Comparison of ENCODE assay signal across 8 cellular contexts in genomic region chr14:32702571-32702970, GRCh38.
DNase-seq lines count a peak whose midpoint lies in the region; ATAC-seq, FAIRE-seq and TF ChIP-seq lines count a peak whose summit lies in the region.

No MANE protein-coding gene starts in this region.

- no peak overlapping the region for H3K27ac ChIP-seq in IMR-90 (ENCODE audit: insufficient read depth, low read length)
- no peak overlapping the region for H3K27ac ChIP-seq in effector memory CD4-positive, alpha-beta T cell (ENCODE audit: insufficient read depth, low read length, poor library complexity, severe bottlenecking)
- H3K27ac ChIP-seq in aorta (ENCODE audit: low read depth in 1 of 2, low read length in 2 of 2), result peak overlapping the region; percentile 46 to 87

- H3K79me1 ChIP-seq in IMR-90 (ENCODE audit: low read depth in 1 of 2, low read length in 2 of 2), result no peaks in the 10 kb centered on the region

- H3K4me2 ChIP-seq in IMR-90 (ENCODE audit: low read depth, low read length), result no peak overlapping the region

- H3K4me1 ChIP-seq in IMR-90 (ENCODE audit: control insufficient read depth, insufficient read depth, low read length) (no peaks in the 10 kb centered on the region), aorta (ENCODE audit: control insufficient read depth in 1 of 2, insufficient read depth in 2 of 2, low read length in 2 of 2) (peaks cover 3 to 11% of the 10 kb centered on the region in 2 donors)
- no peaks in the 10 kb centered on the region for H3K4me1 ChIP-seq in effector memory CD4-positive, alpha-beta T cell (ENCODE audit: control insufficient read depth, insufficient read depth, low read length, poor library complexity, severe bottlenecking)

- no peak overlapping the region for H3K56ac ChIP-seq in IMR-90 (ENCODE audit: extremely low read depth, insufficient read depth, low read length)

- no TSS peak for BruUV-seq in IMR-90 (replicated peaks; lab: Mats Ljungman, UMichigan)

- no peak overlapping the region for H2AK9ac ChIP-seq in IMR-90 (replicated peaks; ENCODE audit: low read depth, low read length, poor library complexity)

- H3K27me3 Mint-ChIP-seq in naive B cell, result peaks cover 0 to 5% (median 0%) of the 10 kb centered on the region in 3 donors

- TF ChIP-seq POLR2A in IMR-90 (IDR thresholded peaks at IDR 0.05; ENCODE audit: low read depth, low read length), result no peak

- no peak overlapping the region for H2BK5ac ChIP-seq in IMR-90 (ENCODE audit: low read depth, low read length, poor library complexity, severe bottlenecking)

- no peak overlapping the region for H2BK15ac ChIP-seq in IMR-90 (ENCODE audit: low read depth, low read length)

- H3K9me3 ChIP-seq in IMR-90 (ENCODE audit: control insufficient read depth, insufficient read depth, low read length) (no peaks in the 10 kb centered on the region), aorta (ENCODE audit: control insufficient read depth, low read length) (no peaks in the 10 kb centered on the region)
- H3K9me3 ChIP-seq in effector memory CD4-positive, alpha-beta T cell (ENCODE audit: control insufficient read depth, low read length), result no peaks in the 10 kb centered on the region

- dilution Hi-C loops in IMR-90 (cut with HindIII; ENCODE audit: low sequenced_read_pairs, unreplicated experiment), result no loop called here

- no peak for ATAC-seq in IMR-90 (ENCODE audit: low read depth)
- ATAC-seq in naive B cell (ENCODE audit: low read depth in 2 of 2), result peak; percentile 52 to 87
- ATAC-seq in aorta (ENCODE audit: low FRiP score), result peak; percentile 90

- H3K9me3 Mint-ChIP-seq in naive B cell, result peaks cover 0 to 3% (median 0%) of the 10 kb centered on the region in 7 donors

- H4K8ac ChIP-seq in IMR-90 (ENCODE audit: low read depth in 2 of 2, low read length in 2 of 2), result no peak overlapping the region

- 0 out of 2 replicates have a peak overlapping the region, but pooled peaks have one; percentile 45 for H2BK20ac ChIP-seq in IMR-90 (ENCODE audit: low read depth, low read length)

- H3K9ac ChIP-seq in IMR-90 (ENCODE audit: low read depth, low read length), result no peak overlapping the region

- H4K5ac ChIP-seq in IMR-90 (ENCODE audit: low read depth, low read length), result no peak overlapping the region

- H4K91ac ChIP-seq in IMR-90 (ENCODE audit: insufficient read depth, low read depth, low read length), result no peak overlapping the region

- no peaks in the 10 kb centered on the region for H3K36me3 Mint-ChIP-seq in naive B cell

- no peak overlapping the region for H3K18ac ChIP-seq in IMR-90 (ENCODE audit: low read depth, low read length)

- no peaks in the 10 kb centered on the region for H3K36me3 ChIP-seq in IMR-90 (ENCODE audit: control insufficient read depth, insufficient read depth, low read length)
- no peaks in the 10 kb centered on the region for H3K36me3 ChIP-seq in effector memory CD4-positive, alpha-beta T cell (ENCODE audit: control insufficient read depth, insufficient read depth, low read length)
- H3K36me3 ChIP-seq in aorta (ENCODE audit: control insufficient read depth in 1 of 2, insufficient read depth in 2 of 2, low read length in 1 of 2), result peaks cover 0 to 3% of the 10 kb centered on the region in 2 donors

- intact Hi-C loops in IMR-90 (cut with micrococcal nuclease) (no loop called here), aorta (cut with DNase I) (loop anchor here in 1 of 2 donors (5.0 kb wide), 1 partner anchor 95 kb away; no protein-coding TSS in a partner anchor)

- peaks cover 0 to 6% (median 0%) of the 10 kb centered on the region in 3 donors for H3K4me1 Mint-ChIP-seq in naive B cell

- H3K27ac Mint-ChIP-seq in naive B cell, result peak overlapping the region in 3 of 6 donors; percentile 43 to 88 (median 83)

- DNase-seq in GM20000 (ENCODE audit: low spot score) (peak; percentile 3), IMR-90 (no peak), naive B cell (peak; percentile 0), aorta (peak; percentile 75 to 83), NCI-H345 treated with DMSO at 0.1 percent for 48 hours (lab: John Stamatoyannopoulos, UW; ENCODE audit: unreplicated experiment) (no peak), cerebellum (ENCODE audit: low spot score) (no peak)
- DNase-seq in effector memory CD4-positive, alpha-beta T cell, result peak in 2 of 3 donors; percentile 0 to 4

- no peak for TF ChIP-seq RAD21 in IMR-90 (IDR thresholded peaks at IDR 0.05; ENCODE audit: low read length)

- TF ChIP-seq CTCF in GM20000 (IDR thresholded peaks at IDR 0.05; ENCODE audit: extremely low read depth, missing control alignments) (no peak), IMR-90 (conservative IDR thresholded peaks at IDR 0.05; ENCODE audit: low read depth, low read length) (no peak)

- H3K23ac ChIP-seq in IMR-90 (ENCODE audit: low read depth, low read length), result no peak overlapping the region; the same call in 1 of the 2 replicates

- in situ Hi-C loops in IMR-90 (cut with MboI; ENCODE audit: low sequenced_read_pairs), result no loop called here

- no peak overlapping the region; the same call in 1 of the 2 replicates for H3K14ac ChIP-seq in IMR-90 (replicated peaks; ENCODE audit: low read depth, low read length)

- peak; percentile 6 for FAIRE-seq in A204.1 (lab: Jason Lieb, UNC)

- no peak overlapping the region for H2AK5ac ChIP-seq in IMR-90 (ENCODE audit: low read depth, low read length)

- H2BK120ac ChIP-seq in IMR-90 (ENCODE audit: low read depth, low read length), result no peak overlapping the region

- H4K20me1 ChIP-seq in IMR-90 (ENCODE audit: insufficient read depth, low read length), result no peaks in the 10 kb centered on the region

- 39% methylated on average over 5 of the region's 8 CpGs; no CpG with 5 or more reads in 1 of the 2 experiments for WGBS in IMR-90 (ENCODE audit: extremely low coverage in 2 of 2, insufficient read length in 1 of 2), 2 experiments
- 0 to 4% methylated on average over 8 of the region's 8 CpGs for WGBS in aorta, 2 donors

- POLR2A ChIA-PET in IMR-90 (lab: Charles Lee; ENCODE audit: unreplicated experiment), result no interaction called here

- H3K27me3 ChIP-seq in IMR-90 (ENCODE audit: control insufficient read depth, insufficient read depth, low read length) (no peaks in the 10 kb centered on the region), aorta (ENCODE audit: control insufficient read depth in 1 of 2, insufficient read depth in 2 of 2, low read length in 1 of 2) (no peaks in the 10 kb centered on the region)
- H3K27me3 ChIP-seq in effector memory CD4-positive, alpha-beta T cell (replicated peaks; ENCODE audit: control insufficient read depth, insufficient read depth, low read length, poor library complexity, severe bottlenecking), result no peaks in the 10 kb centered on the region

- no peak overlapping the region for H3K4ac ChIP-seq in IMR-90 (ENCODE audit: low read depth, low read length)

- peak overlapping the region; percentile 71 for H2AFZ ChIP-seq in IMR-90 (replicated peaks; ENCODE audit: low read length, poor library complexity)

- CTCF ChIA-PET in IMR-90 (lab: Yijun Ruan, JAX), result no interaction called here

- H3K4me3 ChIP-seq in IMR-90 (ENCODE audit: insufficient read depth, low read depth, low read length), result no peak overlapping the region
- H3K4me3 ChIP-seq in effector memory CD4-positive, alpha-beta T cell (ENCODE audit: insufficient read depth, low read depth, low read length, poor library complexity, severe bottlenecking), result no peak overlapping the region
- no peak overlapping the region for H3K4me3 ChIP-seq in aorta (ENCODE audit: low read length in 2 of 2)

- H3K9me1 ChIP-seq in IMR-90 (ENCODE audit: insufficient read depth, low read length), result no peaks in the 10 kb centered on the region

- peak overlapping the region in 2 of 8 donors; percentile 1 to 65 for H3K4me3 Mint-ChIP-seq in naive B cell

TF ChIP-seq in IMR-90, 13 proteins besides CTCF, POLR2A, EP300 and RAD21:
- TF ChIP-seq MAZ (IDR thresholded peaks at IDR 0.05; ENCODE audit: borderline replicate concordance, low read depth, low read length) (no peak), CEBPB (IDR thresholded peaks at IDR 0.05; ENCODE audit: low read depth, low read length) (no peak), RFX5 (IDR thresholded peaks at IDR 0.05; ENCODE audit: low read depth, low read length) (no peak), BHLHE40 (IDR thresholded peaks at IDR 0.05; ENCODE audit: low read depth, low read length) (no peak), NFE2L2 (IDR thresholded peaks at IDR 0.05; ENCODE audit: low read depth, low read length) (no peak), MAFK (IDR thresholded peaks at IDR 0.05; ENCODE audit: low read depth, low read length) (no peak), RCOR1 (IDR thresholded peaks at IDR 0.05; ENCODE audit: insufficient replicate concordance, low read length) (no peak), CHD1 (IDR thresholded peaks at IDR 0.05; ENCODE audit: low read depth, low read length) (no peak), FOS (IDR thresholded peaks at IDR 0.05; ENCODE audit: low read depth, low read length) (no peak), ELK1 (IDR thresholded peaks at IDR 0.05; ENCODE audit: borderline replicate concordance, low read depth, low read length) (no peak), SMC3 (IDR thresholded peaks at IDR 0.05; ENCODE audit: low read depth, low read length) (no peak), MXI1 (IDR thresholded peaks at IDR 0.05; ENCODE audit: borderline replicate concordance, low read depth, low read length) (no peak)
- TF ChIP-seq, protein P1, sequence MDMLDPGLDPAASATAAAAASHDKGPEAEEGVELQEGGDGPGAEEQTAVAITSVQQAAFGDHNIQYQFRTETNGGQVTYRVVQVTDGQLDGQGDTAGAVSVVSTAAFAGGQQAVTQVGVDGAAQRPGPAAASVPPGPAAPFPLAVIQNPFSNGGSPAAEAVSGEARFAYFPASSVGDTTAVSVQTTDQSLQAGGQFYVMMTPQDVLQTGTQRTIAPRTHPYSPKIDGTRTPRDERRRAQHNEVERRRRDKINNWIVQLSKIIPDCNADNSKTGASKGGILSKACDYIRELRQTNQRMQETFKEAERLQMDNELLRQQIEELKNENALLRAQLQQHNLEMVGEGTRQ (IDR thresholded peaks at IDR 0.05; ENCODE audit: low read depth, low read length), result no peak

Comparison
In these comparisons a context has a peak if more than half of its experiments do, and no peak if none do; other contexts are left out.
1. DNase-seq: peak in GM20000 (single experiment), effector memory CD4-positive, alpha-beta T cell (2 of 3), naive B cell (single experiment) and aorta (2 of 2); none in IMR-90 (single experiment), NCI-H345 treated with DMSO at 0.1 percent for 48 hours (single experiment) and cerebellum (single experiment).
2. H3K27ac ChIP-seq: peak in aorta (2 of 2); none in IMR-90 (single experiment) and effector memory CD4-positive, alpha-beta T cell (single experiment).